Comparison of ENCODE assay signal across 21 cellular contexts in the genomic region with DNA sequence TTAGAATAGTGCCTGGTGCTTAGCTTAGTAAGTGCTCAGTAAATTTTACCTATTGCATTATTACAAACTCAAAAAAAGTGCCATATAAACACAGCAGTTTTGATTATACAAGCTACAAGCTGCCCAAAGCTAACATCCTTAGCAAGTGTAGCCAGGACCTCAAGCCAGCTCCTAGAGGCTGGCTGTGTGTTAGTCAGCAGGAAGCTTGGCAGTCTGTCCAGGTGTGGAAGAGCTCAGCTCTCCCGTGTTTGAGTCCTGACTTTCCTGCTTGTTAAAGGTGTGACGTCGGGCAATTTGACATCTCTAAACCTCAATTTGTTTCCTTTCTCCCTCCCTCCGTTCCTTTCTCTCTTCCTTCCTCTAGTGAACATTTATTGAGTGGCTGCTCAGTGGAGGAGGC.
A peak's percentile ranks its signal among the peaks of the same experiment; 100 is the strongest.
DNase-seq lines count a peak whose midpoint lies in the region; ATAC-seq and TF ChIP-seq lines count a peak whose summit lies in the region.
"Had no signal": no experiment of that assay in that cellular context is flagged by ENCODE, and none has a peak within 500 bp of the region (broad histone marks: within the 10 kb centered on the region; RNA-seq: fewer than 3 reads in every experiment).

No MANE protein-coding gene starts in this region.

- no peaks in the 10 kb centered on the region for H3K36me3 ChIP-seq in Loucy (ENCODE audit: insufficient read depth, low read length)
- no peaks in the 10 kb centered on the region for H3K36me3 ChIP-seq in mesendoderm (ENCODE audit: control insufficient read depth, insufficient read depth, low read length)
- H3K36me3 ChIP-seq in effector memory CD4-positive, alpha-beta T cell (ENCODE audit: control insufficient read depth, insufficient read depth, low read length), result no peaks in the 10 kb centered on the region
- H3K36me3 ChIP-seq: gastroesophageal sphincter, neural progenitor cell, vagina had no signal

- H3K9me3 Mint-ChIP-seq in chondrocyte (ENCODE audit: low read depth), result no peaks in the 10 kb centered on the region
- H3K9me3 Mint-ChIP-seq: activated T-helper 17 cell treated with anti-CD3 and anti-CD28 coated beads, Interleukin-2, amount 50 U/mL, for 72 hours; neural progenitor cell had no signal

- no peaks in the 10 kb centered on the region for H3K9me3 ChIP-seq in Loucy (ENCODE audit: insufficient read depth, low read depth, low read length)
- H3K9me3 ChIP-seq in effector memory CD4-positive, alpha-beta T cell (ENCODE audit: control insufficient read depth, low read length), result no peaks in the 10 kb centered on the region
- H3K9me3 ChIP-seq: gastroesophageal sphincter, vagina had no signal

- no peak overlapping the region for H3K23ac ChIP-seq in mesendoderm (ENCODE audit: low read length)

- no peaks in the 10 kb centered on the region for H3K79me2 ChIP-seq in Loucy (ENCODE audit: insufficient read depth, low read length)
- no peaks in the 10 kb centered on the region for H3K79me2 ChIP-seq in mesendoderm (ENCODE audit: control insufficient read depth, insufficient read depth, low read length)

- peaks cover 72% of the 10 kb centered on the region for H3K4me1 ChIP-seq in Loucy (ENCODE audit: insufficient read depth, low read length, poor library complexity, severe bottlenecking)
- peaks cover 10% of the 10 kb centered on the region for H3K4me1 ChIP-seq in mesendoderm (ENCODE audit: control insufficient read depth, low read depth, low read length)
- peaks cover 23% of the 10 kb centered on the region for H3K4me1 ChIP-seq in effector memory CD4-positive, alpha-beta T cell (ENCODE audit: control insufficient read depth, insufficient read depth, low read length, poor library complexity, severe bottlenecking)

- peak overlapping the region; percentile 7 for H3K9ac ChIP-seq in Loucy (ENCODE audit: low read depth, low read length, poor library complexity, severe bottlenecking)
- H3K9ac ChIP-seq in mesendoderm (ENCODE audit: low read length), result no peak overlapping the region
- H3K9ac ChIP-seq: neural progenitor cell had no signal

- no peaks in the 10 kb centered on the region for H3K9me2 ChIP-seq in Loucy (replicated peaks; ENCODE audit: low read depth, low read length)

- WGBS in mesendoderm (ENCODE audit: extremely low coverage, insufficient coverage, low lambda C conversion rate), result no CpG with 5 or more reads among the region's 4 CpGs

- H3K27me3 ChIP-seq in Loucy (ENCODE audit: insufficient read depth, low read length, poor library complexity, severe bottlenecking), result no peaks in the 10 kb centered on the region
- H3K27me3 ChIP-seq in mesendoderm (ENCODE audit: insufficient read depth, low read length, poor library complexity), result no peaks in the 10 kb centered on the region
- H3K27me3 ChIP-seq in effector memory CD4-positive, alpha-beta T cell (replicated peaks; ENCODE audit: control insufficient read depth, insufficient read depth, low read length, poor library complexity, severe bottlenecking), result no peaks in the 10 kb centered on the region
- H3K27me3 ChIP-seq: vagina had no signal

- no peak overlapping the region for H4K8ac ChIP-seq in mesendoderm (ENCODE audit: low read depth, low read length)

- H2AFZ ChIP-seq in Loucy (ENCODE audit: low read length), result 0 out of 2 replicates have a peak overlapping the region, but pooled peaks have one; percentile 4
- H2AFZ ChIP-seq: neural progenitor cell had no signal

- H3K4me3 Mint-ChIP-seq in chondrocyte (ENCODE audit: unreplicated experiment), result no peak overlapping the region
- H3K4me3 Mint-ChIP-seq: activated CD8-positive, alpha-beta T cell treated with anti-CD3 and anti-CD28 coated beads, Interleukin-2, amount 10 ng/mL, durations not matched to agents 7 days and 5 days; activated T-helper 17 cell treated with anti-CD3 and anti-CD28 coated beads, Interleukin-2, amount 50 U/mL, for 72 hours; neural progenitor cell had no signal

- H3K18ac ChIP-seq in mesendoderm (ENCODE audit: low read length), result no peak overlapping the region

- peaks cover 30% of the 10 kb centered on the region for H3F3A ChIP-seq in Loucy (ENCODE audit: low read depth)

- H3K27me3 Mint-ChIP-seq in chondrocyte (ENCODE audit: low read depth), result no peaks in the 10 kb centered on the region

- DNase-seq in ACHN (peak; percentile 14), chondrocyte (ENCODE audit: low spot score) (no peak), mesendoderm (peak; percentile 28), pons (ENCODE audit: low spot score) (no peak), NCI-H510A treated with DMSO at 0.1 percent for 48 hours (lab: John Stamatoyannopoulos, UW) (no peak)
- DNase-seq in effector memory CD4-positive, alpha-beta T cell, result no peak
- DNase-seq: activated CD8-positive, alpha-beta T cell treated with anti-CD3 and anti-CD28 coated beads, Interleukin-2, amount 10 ng/mL, durations not matched to agents 7 days and 5 days; NCI-H2029 treated with DMSO at 0.1 percent for 48 hours; NCI-H526; retina; stimulated activated CD4-positive, alpha-beta T cell treated with anti-CD3 and anti-CD28 coated beads, Interleukin-15, amount 100 ng/mL, for 24 hours; stimulated activated naive CD8-positive, alpha-beta T cell treated with anti-CD3 and anti-CD28 coated beads, Interleukin-15, Interleukin-2, amounts not matched to agents 100 U/mL and 50 U/mL, for 24 hours had no signal

- H2AK5ac ChIP-seq in mesendoderm (ENCODE audit: low read length), result no peak overlapping the region

- H4K5ac ChIP-seq in mesendoderm (ENCODE audit: low read length), result no peak overlapping the region

- in situ Hi-C loops in ACHN (cut with HindIII; ENCODE audit: low pct_ligation_motif_present, low pct_unique_long_range_greater_than_20kb, low sequenced_read_pairs), result no loop called here

- no peaks in the 10 kb centered on the region for H3K36me3 Mint-ChIP-seq in chondrocyte (ENCODE audit: low read depth)
- H3K36me3 Mint-ChIP-seq: neural progenitor cell had no signal

- no peak overlapping the region for H3K4ac ChIP-seq in mesendoderm (ENCODE audit: low read depth, low read length)

- H3K27ac ChIP-seq in mesendoderm (ENCODE audit: low read depth, low read length), result no peak overlapping the region
- no peak overlapping the region for H3K27ac ChIP-seq in effector memory CD4-positive, alpha-beta T cell (ENCODE audit: insufficient read depth, low read length, poor library complexity, severe bottlenecking)
- H3K27ac ChIP-seq: gastroesophageal sphincter, neural progenitor cell had no signal

- no peak overlapping the region for H2BK120ac ChIP-seq in mesendoderm (ENCODE audit: low read depth, low read length)

- peak overlapping the region; percentile 75 for H3K4me2 ChIP-seq in Loucy (ENCODE audit: low read depth, low read length, poor library complexity, severe bottlenecking)
- H3K4me2 ChIP-seq in mesendoderm (ENCODE audit: low read length), result no peak overlapping the region

- ATAC-seq in GM21786 (IDR thresholded peaks at IDR 0.05; ENCODE audit: unreplicated experiment), result no peak
- ATAC-seq: activated CD8-positive, alpha-beta T cell treated with anti-CD3 and anti-CD28 coated beads, Interleukin-2, amount 10 ng/mL, durations not matched to agents 7 days and 5 days; activated T-helper 17 cell treated with anti-CD3 and anti-CD28 coated beads, Interleukin-2, amount 50 U/mL, for 72 hours; gastroesophageal sphincter; Panc1; SK-N-SH treated with all-trans-retinoic acid at 6 μM for 48 hours; stimulated activated naive CD8-positive, alpha-beta T cell treated with anti-CD3 and anti-CD28 coated beads, Interleukin-15, Interleukin-2, amounts not matched to agents 100 U/mL and 50 U/mL, for 24 hours had no signal

- peak overlapping the region; percentile 99 for H3K27ac Mint-ChIP-seq in chondrocyte (ENCODE audit: unreplicated experiment)
- H3K27ac Mint-ChIP-seq: activated CD8-positive, alpha-beta T cell treated with anti-CD3 and anti-CD28 coated beads, Interleukin-2, amount 10 ng/mL, durations not matched to agents 7 days and 5 days; activated T-helper 17 cell treated with anti-CD3 and anti-CD28 coated beads, Interleukin-2, amount 50 U/mL, for 72 hours; neural progenitor cell had no signal

- H3K4me3 ChIP-seq in Loucy (ENCODE audit: low read length, poor library complexity, severe bottlenecking) (no peak overlapping the region), mesendoderm (ENCODE audit: low read length) (no peak overlapping the region)
- H3K4me3 ChIP-seq in effector memory CD4-positive, alpha-beta T cell (ENCODE audit: insufficient read depth, low read depth, low read length, poor library complexity, severe bottlenecking), result no peak overlapping the region
- H3K4me3 ChIP-seq: gastroesophageal sphincter, lung, neural progenitor cell, vagina had no signal

- no peaks in the 10 kb centered on the region for H3K79me1 ChIP-seq in mesendoderm (ENCODE audit: low read length)

- TF ChIP-seq CTCF in Loucy (conservative IDR thresholded peaks at IDR 0.05; ENCODE audit: low read length) (no peak), chondrocyte (IDR thresholded peaks at IDR 0.05) (no peak)

- no peaks in the 10 kb centered on the region for H4K20me1 ChIP-seq in Loucy (ENCODE audit: insufficient read depth, low read length, poor library complexity, severe bottlenecking)

- H2BK15ac ChIP-seq in mesendoderm (replicated peaks; ENCODE audit: low read depth), result no peak overlapping the region

- H3K4me1 Mint-ChIP-seq in chondrocyte (ENCODE audit: low read depth), result peaks cover 74% of the 10 kb centered on the region

- H2BK5ac ChIP-seq in mesendoderm (ENCODE audit: low read length), result no peak overlapping the region

- no peak overlapping the region for H3K56ac ChIP-seq in mesendoderm (ENCODE audit: low read length)

Comparison
In these comparisons a context has a peak if more than half of its experiments do, and no peak if none do; other contexts are left out.
1. DNase-seq: peak in ACHN (single experiment) and mesendoderm (single experiment); none in chondrocyte (single experiment), pons (single experiment), effector memory CD4-positive, alpha-beta T cell (0 of 3) and NCI-H510A treated with DMSO at 0.1 percent for 48 hours (single experiment).